ENCODE assay signal across 8 cellular contexts in the genomic region with DNA sequence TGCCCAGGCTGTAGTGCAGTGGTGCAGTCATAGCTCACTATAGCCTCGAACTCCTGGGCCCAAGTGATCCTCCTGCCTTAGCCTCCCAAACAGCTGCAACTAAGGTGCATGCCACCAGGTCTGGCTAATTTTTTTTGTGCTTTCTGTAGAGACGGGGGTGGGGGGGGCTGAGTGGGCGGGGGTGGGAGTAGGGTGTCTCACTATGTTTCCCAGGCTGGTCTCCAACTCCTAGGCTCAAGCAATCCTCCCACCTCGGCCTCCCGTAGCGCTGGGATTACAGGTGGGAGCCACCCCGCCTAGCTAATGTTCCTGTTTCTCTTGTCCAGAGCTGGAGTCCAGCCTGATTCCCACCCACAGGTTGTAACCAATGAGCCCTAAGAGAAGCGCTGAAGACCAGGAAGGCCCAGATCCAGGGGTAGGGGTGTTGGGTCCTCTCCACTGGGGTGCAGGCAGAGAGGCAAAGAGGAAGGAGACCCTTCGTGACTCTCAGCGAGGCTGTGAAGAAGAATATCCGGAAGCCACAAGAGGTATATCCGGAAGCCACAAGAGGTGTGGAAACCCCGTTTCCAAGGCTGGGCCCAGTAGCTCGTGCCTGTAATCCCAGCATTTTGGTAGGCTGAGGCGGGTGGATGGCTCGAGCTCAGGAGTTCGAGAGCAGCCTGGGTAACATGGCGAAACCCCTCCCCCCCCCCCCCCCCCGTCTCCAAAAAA. TPM values are rescaled to one million over a fixed set of nuclear protein-coding genes. Genes with fewer than 3 reads are reported as not detected.
DNase-seq lines count a peak whose midpoint lies in the region; ATAC-seq, FAIRE-seq and TF ChIP-seq lines count a peak whose summit lies in the region.

No MANE protein-coding gene starts in this region.

- H3K4me1 ChIP-seq in PC-3 (ENCODE audit: insufficient read depth, low read length) = peaks cover 19% of the 10 kb centered on the region
- H3K4me1 ChIP-seq in right atrium auricular region = peaks cover 0 to 29% of the 10 kb centered on the region in 2 donors
- peaks cover 8 to 51% (median 26%) of the 10 kb centered on the region in 6 donors for H3K4me1 ChIP-seq in spleen

- CTCF ChIA-PET in PC-3 (lab: Charles Lee) = no interaction called here

- H3K27me3 ChIP-seq in H7 (ENCODE audit: control insufficient read depth, insufficient read depth, low read length) = no peaks in the 10 kb centered on the region
- no peaks in the 10 kb centered on the region for H3K27me3 ChIP-seq in PC-3 (ENCODE audit: low read length)
- H3K27me3 ChIP-seq in right atrium auricular region = no peaks in the 10 kb centered on the region
- H3K27me3 ChIP-seq in spleen (replicated peaks in 1 of 7) = no peaks in the 10 kb centered on the region

- TSS peak; percentile 96 for BruUV-seq in PC-3 (replicated peaks; lab: Mats Ljungman, UMichigan)

- no peak for DNase-seq in H7
- DNase-seq in PC-3 = no peak
- DNase-seq in activated effector memory CD4-positive, alpha-beta T cell treated with anti-CD3 and anti-CD28 coated beads, Interleukin-2, amount 50 U/mL, for 16 hours = peak; percentile 80
- no peak for DNase-seq in right atrium auricular region (ENCODE audit: low spot score)
- no peak for DNase-seq in spleen
- no peak for DNase-seq in GM12891 (ENCODE audit: insufficient read length, low spot score)
- no peak for DNase-seq in NCI-H2107 treated with DMSO at 0.1 percent for 48 hours (lab: John Stamatoyannopoulos, UW; ENCODE audit: unreplicated experiment)

- 26 to 44% (median 32%) methylated on average over 19 of the region's 19 CpGs for WGBS in spleen, 5 donors

- no peaks in the 10 kb centered on the region for H3K9me2 ChIP-seq in PC-3 (replicated peaks; ENCODE audit: low read length)

- H3K36me3 ChIP-seq in H7 (replicated peaks; ENCODE audit: control insufficient read depth, insufficient read depth, low read length) (peaks cover 10% of the 10 kb centered on the region), PC-3 (ENCODE audit: low read depth, low read length) (peaks cover 4% of the 10 kb centered on the region; the same call in 1 of the 2 replicates), right atrium auricular region (peaks cover 11% of the 10 kb centered on the region), spleen (peaks cover 0 to 24% (median 11%) of the 10 kb centered on the region in 6 donors)

- H3K4me3 ChIP-seq in H7 (ENCODE audit: insufficient read depth, low read depth, low read length) (peak overlapping the region; percentile 46), PC-3 (ENCODE audit: low read length) (peak overlapping the region; percentile 63), right atrium auricular region (peak overlapping the region; percentile 60 to 80), spleen (peak overlapping the region; percentile 33 to 90 (median 76))

- POLR2A ChIA-PET in PC-3 (lab: Charles Lee; ENCODE audit: unreplicated experiment) = interaction anchor here (0.6 kb wide), 3 partner anchors 14 to 518 kb away, joined by 3 to 4 read pairs (median 3); no protein-coding TSS in a partner anchor

- peaks cover 22% of the 10 kb centered on the region for H3K79me2 ChIP-seq in PC-3 (ENCODE audit: low read length)

- no peaks in the 10 kb centered on the region for H4K20me1 ChIP-seq in PC-3 (ENCODE audit: low read length)

- intact Hi-C loops in PC-3 (cut with micrococcal nuclease) = no loop called here
- intact Hi-C loops in spleen (cut with DNase I; ENCODE audit: low total_unique reads) = no loop called here

- H3K4me2 ChIP-seq in PC-3 (ENCODE audit: low read length) = peak overlapping the region; percentile 87

- H3K27ac ChIP-seq in PC-3 (ENCODE audit: low read length) = peak overlapping the region; percentile 63
- peak overlapping the region; percentile 35 to 67 for H3K27ac ChIP-seq in right atrium auricular region
- peak overlapping the region; percentile 61 to 93 (median 86) for H3K27ac ChIP-seq in spleen

- ATAC-seq in PC-3 (no peak), HG02763 (IDR thresholded peaks at IDR 0.05; ENCODE audit: unreplicated experiment) (no peak)

- no peak for FAIRE-seq in GM12891 (lab: Jason Lieb, UNC)

- H3K9me3 ChIP-seq in PC-3 (ENCODE audit: low read length) (no peaks in the 10 kb centered on the region), right atrium auricular region (no peaks in the 10 kb centered on the region), spleen (no peaks in the 10 kb centered on the region)

- no peaks in the 10 kb centered on the region for H3F3A ChIP-seq in PC-3 (ENCODE audit: low read length, unreplicated experiment)

- TF ChIP-seq POLR2A in spleen (IDR thresholded peaks at IDR 0.05) (no peak), GM12891 (IDR thresholded peaks at IDR 0.05; ENCODE audit: low read depth, low read length) (no peak)

- H3K9ac ChIP-seq in PC-3 (ENCODE audit: low read length) = peak overlapping the region; percentile 60

- H2AFZ ChIP-seq in PC-3 (ENCODE audit: low read length) = peak overlapping the region; percentile 76

- no peak for TF ChIP-seq CTCF in PC-3 (conservative IDR thresholded peaks at IDR 0.05; ENCODE audit: low read depth, low read length)
- TF ChIP-seq CTCF in right atrium auricular region (IDR thresholded peaks at IDR 0.05) = no peak
- TF ChIP-seq CTCF in spleen (IDR thresholded peaks at IDR 0.05 in 8 of 11, conservative IDR thresholded peaks at IDR 0.05 in 3 of 11) = no peak

TF ChIP-seq in GM12891, 5 proteins besides CTCF, POLR2A, EP300 and RAD21:
- TF ChIP-seq POU2F2 (IDR thresholded peaks at IDR 0.05; ENCODE audit: low read depth, low read length) (no peak), PAX5 (IDR thresholded peaks at IDR 0.05; ENCODE audit: insufficient read depth, low read length, severe bottlenecking) (no peak), TAF1 (IDR thresholded peaks at IDR 0.05; ENCODE audit: low read depth, low read length) (no peak), SPI1 (IDR thresholded peaks at IDR 0.05; ENCODE audit: low read depth, low read length) (no peak), POLR2AphosphoS5 (IDR thresholded peaks at IDR 0.05; ENCODE audit: low read depth, low read length) (no peak)

RNA-seq across cellular contexts. Expression of gene BBLN, which starts 0.8 kb away (rescaled TPM):
- total RNA-seq in H7 (2014; rRNA removed; shearing (Covaris generic)) = 121 and 130 TPM in 2 replicates
- total RNA-seq in PC-3 (2014; rRNA removed) (158 and 171 TPM in 2 replicates), right atrium auricular region (100 to 1,000 TPM; 219 to 362 TPM), spleen (100 to 1,000 TPM in 3 of 7 donors, 10 to 100 TPM in 4; 43.5 to 220 (median 59.2) TPM)
- polyA plus RNA-seq in spleen = 100 to 1,000 TPM; 152 to 201 (median 178) TPM
- polyA plus RNA-seq in GM12891 (2012; ENCODE audit: low read depth, missing spikeins) = 135 TPM

RNA-seq across cellular contexts. Expression of gene LCN2, which starts 10.0 kb away (rescaled TPM):
- 1.4 TPM in 1 of 2 replicates, not detected in the other for total RNA-seq in H7 (2014; rRNA removed; shearing (Covaris generic))
- total RNA-seq in PC-3 (2014; rRNA removed) (153 and 154 TPM in 2 replicates), right atrium auricular region (not detected), spleen (100 to 1,000 TPM in 1 of 7 donors, 10 to 100 TPM in 5, 1 to 10 TPM in 1; 7.7 to 218 (median 20.3) TPM)
- polyA plus RNA-seq in spleen = 10 to 100 TPM; 10.7 to 17.5 (median 13.3) TPM
- polyA plus RNA-seq in GM12891 (2012; ENCODE audit: low read depth, missing spikeins) = not detected

RNA-seq across cellular contexts. Expression of gene PTGES2, which starts 31.7 kb away (rescaled TPM):
- 143 and 197 TPM in 2 replicates for total RNA-seq in H7 (2014; rRNA removed; shearing (Covaris generic))
- total RNA-seq in PC-3 (2014; rRNA removed) (250 and 258 TPM in 2 replicates), right atrium auricular region (100 to 1,000 TPM; 114 to 118 TPM), spleen (10 to 100 TPM; 45.2 to 66.6 (median 58.5) TPM)
- polyA plus RNA-seq in spleen = 10 to 100 TPM; 45.8 to 71.2 (median 54.0) TPM
- 45.3 TPM for polyA plus RNA-seq in GM12891 (2012; ENCODE audit: low read depth, missing spikeins)

RNA-seq across cellular contexts. Expression of gene CIZ1, which starts 32.1 kb away (rescaled TPM):
- 36.8 and 41.0 TPM in 2 replicates for total RNA-seq in H7 (2014; rRNA removed; shearing (Covaris generic))
- total RNA-seq in PC-3 (2014; rRNA removed) (46.1 and 67.7 TPM in 2 replicates), right atrium auricular region (10 to 100 TPM; 41.6 to 45.9 TPM), spleen (10 to 100 TPM; 61.9 to 98.2 (median 89.2) TPM)
- 10 to 100 TPM; 24.7 to 50.0 (median 34.5) TPM for polyA plus RNA-seq in spleen
- 43.1 TPM for polyA plus RNA-seq in GM12891 (2012; ENCODE audit: low read depth, missing spikeins)

RNA-seq across cellular contexts. Expression of gene DNM1, which starts 44.0 kb away (rescaled TPM):
- 16.9 and 35.0 TPM in 2 replicates for total RNA-seq in H7 (2014; rRNA removed; shearing (Covaris generic))
- total RNA-seq in PC-3 (2014; rRNA removed) (24.1 and 36.4 TPM in 2 replicates), right atrium auricular region (1 to 10 TPM; 2.5 to 3.9 TPM), spleen (1 to 10 TPM in 6 of 7 donors, under 1 TPM in 1; 0.42 to 3.6 (median 2.1) TPM)
- polyA plus RNA-seq in spleen = 1 to 10 TPM; 1.2 to 1.3 (median 1.3) TPM
- polyA plus RNA-seq in GM12891 (2012; ENCODE audit: low read depth, missing spikeins) = 0.31 TPM
